ENCODE assay signal across 17 cellular contexts in genomic region chr14:95699397-95699796, GRCh38. TPM values are rescaled to one million over a fixed set of nuclear protein-coding genes. Genes with fewer than 3 reads are reported as not detected.
DNase-seq lines count a peak whose midpoint lies in the region; ATAC-seq lines count a peak whose summit lies in the region.
"Had no signal": no experiment of that assay in that cellular context is flagged by ENCODE, and none has a peak within 500 bp of the region (broad histone marks: within the 10 kb centered on the region; RNA-seq: fewer than 3 reads in every experiment).

No MANE protein-coding gene starts in this region.

- H3K27ac Mint-ChIP-seq in stimulated activated memory B cell treated with anti-CD40 and anti-IgM and Interleukin-4, amounts not matched to agents 10 μg/mL and 1 μg/mL and 100 μg/mL, for 72 hours: peak overlapping the region; percentile 41
- H3K27ac Mint-ChIP-seq in activated CD4-positive, alpha-beta T cell treated with anti-CD3 and anti-CD28 coated beads for 36 hours: no peak overlapping the region
- H3K27ac Mint-ChIP-seq: dendritic cell treated with granulocyte-macrophage colony-stimulating factor and Interleukin-4, amounts not matched to agents 40 ng/mL and 50 ng/mL, for 4 days; natural killer cell treated with Interleukin-12 subunit alpha and Interleukin-12 subunit beta and Interleukin-15 and Interleukin-18, amount 100 ng/mL, for 72 hours had no signal

- H3K27me3 Mint-ChIP-seq in stimulated activated memory B cell treated with anti-CD40 and anti-IgM and Interleukin-4, amounts not matched to agents 10 μg/mL and 1 μg/mL and 100 μg/mL, for 72 hours: peaks cover 83% of the 10 kb centered on the region
- H3K27me3 Mint-ChIP-seq in activated CD4-positive, alpha-beta T cell treated with anti-CD3 and anti-CD28 coated beads for 36 hours: peaks cover 28% of the 10 kb centered on the region

- no peaks in the 10 kb centered on the region for H3K36me3 Mint-ChIP-seq in stimulated activated memory B cell treated with anti-CD40 and anti-IgM and Interleukin-4, amounts not matched to agents 10 μg/mL and 1 μg/mL and 100 μg/mL, for 72 hours
- no peaks in the 10 kb centered on the region for H3K36me3 Mint-ChIP-seq in activated CD4-positive, alpha-beta T cell treated with anti-CD3 and anti-CD28 coated beads for 36 hours (ENCODE audit: low read depth)
- H3K36me3 Mint-ChIP-seq: natural killer cell treated with Interleukin-12 subunit alpha and Interleukin-12 subunit beta and Interleukin-15 and Interleukin-18, amount 100 ng/mL, for 72 hours had no signal

- DNase-seq in activated CD4-positive, alpha-beta T cell treated with anti-CD3 and anti-CD28 coated beads for 36 hours: no peak
- no peak for DNase-seq in stimulated activated CD4-positive, alpha-beta T cell treated with anti-CD3 and anti-CD28 coated beads, Interleukin-2, amount 100 ng/mL, for 48 hours
- DNase-seq: COR-L47, hypothalamus, left ventricle myocardium superior, NCI-H146, NCI-H526 treated with DMSO at 0.1 percent for 48 hours, WERI-Rb-1 had no signal

- H3K4me1 Mint-ChIP-seq in stimulated activated memory B cell treated with anti-CD40 and anti-IgM and Interleukin-4, amounts not matched to agents 10 μg/mL and 1 μg/mL and 100 μg/mL, for 72 hours: peaks cover 38% of the 10 kb centered on the region
- H3K4me1 Mint-ChIP-seq in activated CD4-positive, alpha-beta T cell treated with anti-CD3 and anti-CD28 coated beads for 36 hours: peaks cover 2% of the 10 kb centered on the region

- POLR2A ChIA-PET in activated CD4-positive, alpha-beta T cell treated with anti-CD3 and anti-CD28 coated beads for 36 hours (lab: Charles Lee): no interaction called here

- ATAC-seq in GM18858 (IDR thresholded peaks at IDR 0.05; ENCODE audit: unreplicated experiment) (peak; percentile 54), GM21529 (IDR thresholded peaks at IDR 0.05; ENCODE audit: unreplicated experiment) (peak; percentile 54), HG03520 (IDR thresholded peaks at IDR 0.05; ENCODE audit: unreplicated experiment) (peak; percentile 40), HG03095 (IDR thresholded peaks at IDR 0.05; ENCODE audit: unreplicated experiment) (no peak)
- no peak for ATAC-seq in stimulated activated memory B cell treated with anti-CD40 and anti-IgM and Interleukin-4, amounts not matched to agents 10 μg/mL and 1 μg/mL and 100 μg/mL, for 72 hours
- ATAC-seq in activated CD4-positive, alpha-beta T cell treated with anti-CD3 and anti-CD28 coated beads for 36 hours: no peak
- ATAC-seq: left ventricle myocardium superior; natural killer cell treated with Interleukin-12 subunit alpha and Interleukin-12 subunit beta and Interleukin-15 and Interleukin-18, amount 100 ng/mL, for 72 hours had no signal

- H3K9me3 Mint-ChIP-seq in stimulated activated memory B cell treated with anti-CD40 and anti-IgM and Interleukin-4, amounts not matched to agents 10 μg/mL and 1 μg/mL and 100 μg/mL, for 72 hours: no peaks in the 10 kb centered on the region
- H3K9me3 Mint-ChIP-seq in activated CD4-positive, alpha-beta T cell treated with anti-CD3 and anti-CD28 coated beads for 36 hours (ENCODE audit: low read depth): no peaks in the 10 kb centered on the region
- H3K9me3 Mint-ChIP-seq: dendritic cell treated with granulocyte-macrophage colony-stimulating factor and Interleukin-4, amounts not matched to agents 40 ng/mL and 50 ng/mL, for 4 days; natural killer cell treated with Interleukin-12 subunit alpha and Interleukin-12 subunit beta and Interleukin-15 and Interleukin-18, amount 100 ng/mL, for 72 hours had no signal

- H3K4me3 Mint-ChIP-seq in stimulated activated memory B cell treated with anti-CD40 and anti-IgM and Interleukin-4, amounts not matched to agents 10 μg/mL and 1 μg/mL and 100 μg/mL, for 72 hours: no peak overlapping the region
- no peak overlapping the region for H3K4me3 Mint-ChIP-seq in activated CD4-positive, alpha-beta T cell treated with anti-CD3 and anti-CD28 coated beads for 36 hours
- H3K4me3 Mint-ChIP-seq: dendritic cell treated with granulocyte-macrophage colony-stimulating factor and Interleukin-4, amounts not matched to agents 40 ng/mL and 50 ng/mL, for 4 days; natural killer cell treated with Interleukin-12 subunit alpha and Interleukin-12 subunit beta and Interleukin-15 and Interleukin-18, amount 100 ng/mL, for 72 hours had no signal

- CTCF ChIA-PET in activated CD4-positive, alpha-beta T cell treated with anti-CD3 and anti-CD28 coated beads for 36 hours (lab: Charles Lee): interaction anchor here (1.2 to 1.4 kb wide), 2 partner anchors 16 to 75 kb away, joined by 3 read pairs; no protein-coding TSS in a partner anchor

- intact Hi-C loops in activated CD4-positive, alpha-beta T cell treated with anti-CD3 and anti-CD28 coated beads for 36 hours (cut with DNase I, micrococcal nuclease): no loop called here

RNA-seq across cellular contexts. Expression of gene TCL1B, which starts 13.2 kb away (rescaled TPM):
- total RNA-seq in activated CD4-positive, alpha-beta T cell treated with anti-CD3 and anti-CD28 coated beads for 36 hours: not detected
- total RNA-seq: left ventricle myocardium superior; natural killer cell treated with Interleukin-12 subunit alpha and Interleukin-12 subunit beta and Interleukin-15 and Interleukin-18, amount 100 ng/mL, for 72 hours; SK-MEL-5; thoracic aorta had no signal

RNA-seq across cellular contexts. Expression of gene TCL1A, which starts 14.5 kb away (rescaled TPM):
- total RNA-seq in activated CD4-positive, alpha-beta T cell treated with anti-CD3 and anti-CD28 coated beads for 36 hours: not detected
- total RNA-seq: left ventricle myocardium superior, SK-MEL-5, thoracic aorta had no signal

Comparison
In these comparisons a context has a peak if more than half of its experiments do, and no peak if none do; other contexts are left out.
1. ATAC-seq: peak in GM18858 (single experiment), GM21529 (single experiment) and HG03520 (single experiment); none in stimulated activated memory B cell treated with anti-CD40 and anti-IgM and Interleukin-4, amounts not matched to agents 10 μg/mL and 1 μg/mL and 100 μg/mL, for 72 hours (single experiment), activated CD4-positive, alpha-beta T cell treated with anti-CD3 and anti-CD28 coated beads for 36 hours (single experiment) and HG03095 (single experiment).